2 cellular contexts compared by ENCODE assay signal in genomic region chr3:156317457-156317856, GRCh38.
TF ChIP-seq lines count a peak whose summit lies in the region.

No MANE protein-coding gene starts in this region.

TF ChIP-seq in GM23338, 12 proteins besides CTCF, POLR2A, EP300 and RAD21 (continued from another document):
- TF ChIP-seq EZH2phosphoT487 (IDR thresholded peaks at IDR 0.05; ENCODE audit: unreplicated experiment), result no peak

TF ChIP-seq in H1, 55 proteins besides CTCF, POLR2A, EP300 and RAD21 (continued from another document):
- TF ChIP-seq JUND (IDR thresholded peaks at IDR 0.05; ENCODE audit: low read length) (peak; percentile 76; the same call in 1 of the 2 replicates), CBX5 (IDR thresholded peaks at IDR 0.05; ENCODE audit: low read depth, low read length) (no peak)
